In the genomic region with DNA sequence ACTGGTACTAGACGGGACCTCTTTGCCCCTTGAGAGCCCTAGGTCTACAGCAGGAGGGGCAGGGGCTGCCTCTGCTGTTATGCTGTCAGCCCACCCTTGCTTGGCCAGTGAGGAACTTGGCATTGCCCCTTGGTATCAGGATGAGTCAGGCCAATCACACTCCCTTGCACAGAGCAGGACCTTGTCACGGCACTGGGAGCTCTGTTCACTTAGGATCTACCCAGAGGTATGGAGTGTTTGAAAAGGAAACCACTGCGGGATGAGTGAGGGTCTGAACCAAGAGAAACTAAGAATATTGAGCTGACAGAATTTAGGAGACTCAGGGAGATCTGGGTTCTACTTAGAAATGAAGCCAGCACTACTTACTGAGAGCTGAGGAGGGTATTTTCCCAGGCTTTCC, we compare ENCODE assay signal across 17 cellular contexts. TPM values are rescaled to one million over a fixed set of nuclear protein-coding genes. Genes with fewer than 3 reads are reported as not detected.
DNase-seq lines count a peak whose midpoint lies in the region; ATAC-seq and TF ChIP-seq lines count a peak whose summit lies in the region.
"Had no signal": no experiment of that assay in that cellular context is flagged by ENCODE, and none has a peak within 500 bp of the region (broad histone marks: within the 10 kb centered on the region; RNA-seq: fewer than 3 reads in every experiment).

No MANE protein-coding gene starts in this region.

- CTCF ChIA-PET in activated CD4-positive, alpha-beta memory T cell treated with anti-CD3 and anti-CD28 coated beads for 36 hours (lab: Charles Lee), result interaction anchor here (1.4 kb wide), 1 partner anchor 23 kb away, joined by 4 read pairs; no protein-coding TSS in a partner anchor

- intact Hi-C loops in adrenal gland (cut with DNase I) (no loop called here), dorsolateral prefrontal cortex (cut with DNase I) (loop anchor here in 1 of 2 donors (10.0 kb wide), 1 partner anchor 76 kb away; a partner anchor contains a TSS), testis (cut with DNase I; ENCODE audit: low total_unique reads) (no loop called here)
- intact Hi-C loops in activated CD4-positive, alpha-beta memory T cell treated with anti-CD3 and anti-CD28 coated beads for 36 hours (cut with micrococcal nuclease), result no loop called here

- H3K27ac ChIP-seq in adrenal gland (peak overlapping the region in 3 of 5 donors; percentile 13 to 82 (median 34)), dorsolateral prefrontal cortex (peak overlapping the region in 49 of 59 donors; percentile 23 to 99 (median 96)), testis (peak overlapping the region; percentile 90 to 94), foreskin keratinocyte (no peak overlapping the region)
- H3K27ac ChIP-seq: epithelial cell of prostate had no signal

- peaks cover 5% of the 10 kb centered on the region for H3K36me3 Mint-ChIP-seq in mesothelial cell of epicardium
- peaks cover 2% of the 10 kb centered on the region for H3K36me3 Mint-ChIP-seq in activated CD4-positive, alpha-beta memory T cell treated with anti-CD3 and anti-CD28 coated beads for 36 hours

- H3K27me3 Mint-ChIP-seq in mesothelial cell of epicardium (ENCODE audit: low read depth), result no peaks in the 10 kb centered on the region
- H3K27me3 Mint-ChIP-seq in activated CD4-positive, alpha-beta memory T cell treated with anti-CD3 and anti-CD28 coated beads for 36 hours, result peaks cover 3% of the 10 kb centered on the region

- no peak overlapping the region for H3K4me3 Mint-ChIP-seq in mesothelial cell of epicardium
- no peak overlapping the region for H3K4me3 Mint-ChIP-seq in activated CD4-positive, alpha-beta memory T cell treated with anti-CD3 and anti-CD28 coated beads for 36 hours
- H3K4me3 Mint-ChIP-seq: stimulated activated naive CD8-positive, alpha-beta T cell treated with anti-CD3 and anti-CD28 coated beads, Interleukin-15, Interleukin-2, amounts not matched to agents 100 ng/mL and 50 ng/mL, for 24 hours had no signal

- H3K4me1 Mint-ChIP-seq in mesothelial cell of epicardium, result peaks cover 23% of the 10 kb centered on the region
- peaks cover 12% of the 10 kb centered on the region for H3K4me1 Mint-ChIP-seq in activated CD4-positive, alpha-beta memory T cell treated with anti-CD3 and anti-CD28 coated beads for 36 hours (ENCODE audit: low read depth)

- H3K4me1 ChIP-seq in adrenal gland (replicated peaks in 1 of 2) (peaks cover 59 to 71% of the 10 kb centered on the region in 2 donors), testis (peaks cover 71% of the 10 kb centered on the region), foreskin keratinocyte (no peaks in the 10 kb centered on the region)

- ATAC-seq in foreskin keratinocyte (no peak), GM19035 (IDR thresholded peaks at IDR 0.05; ENCODE audit: unreplicated experiment) (no peak)

- peak overlapping the region; percentile 13 for H3K27ac Mint-ChIP-seq in mesothelial cell of epicardium
- no peak overlapping the region for H3K27ac Mint-ChIP-seq in activated CD4-positive, alpha-beta memory T cell treated with anti-CD3 and anti-CD28 coated beads for 36 hours
- H3K27ac Mint-ChIP-seq: stimulated activated naive CD8-positive, alpha-beta T cell treated with anti-CD3 and anti-CD28 coated beads, Interleukin-15, Interleukin-2, amounts not matched to agents 100 ng/mL and 50 ng/mL, for 24 hours had no signal

- WGBS in adrenal gland, 4 donors, result 63 to 76% (median 69%) methylated on average over 3 of the region's 3 CpGs
- WGBS in testis, 2 donors, result 78 to 83% methylated on average over 2 to 3 of the region's 3 CpGs

- TF ChIP-seq CTCF in adrenal gland (IDR thresholded peaks at IDR 0.05), result no peak
- TF ChIP-seq CTCF in dorsolateral prefrontal cortex (IDR thresholded peaks at IDR 0.05 in 54 of 56, conservative IDR thresholded peaks at IDR 0.05 in 2 of 56; ENCODE audit: low read depth in 1 of 56, partially characterized antibody in 56 of 56), result no peak
- no peak for TF ChIP-seq CTCF in mesothelial cell of epicardium (IDR thresholded peaks at IDR 0.05; ENCODE audit: unreplicated experiment)
- TF ChIP-seq CTCF in testis (IDR thresholded peaks at IDR 0.05), result no peak
- no peak for TF ChIP-seq CTCF in foreskin keratinocyte (conservative IDR thresholded peaks at IDR 0.05)

- H3K36me3 ChIP-seq in adrenal gland (replicated peaks in 1 of 2), result no peaks in the 10 kb centered on the region
- no peaks in the 10 kb centered on the region for H3K36me3 ChIP-seq in testis (ENCODE audit: low read depth, missing control alignments)

- no peaks in the 10 kb centered on the region for H3K9me3 ChIP-seq in adrenal gland (replicated peaks in 1 of 3)
- H3K9me3 ChIP-seq in testis, result no peaks in the 10 kb centered on the region
- H3K9me3 ChIP-seq: Caco-2, MG63, SK-N-SH had no signal

- TF ChIP-seq POLR2A in adrenal gland (IDR thresholded peaks at IDR 0.05) (no peak), testis (IDR thresholded peaks at IDR 0.05) (no peak)

- no peaks in the 10 kb centered on the region for H3K27me3 ChIP-seq in adrenal gland
- H3K27me3 ChIP-seq in dorsolateral prefrontal cortex, result no peaks in the 10 kb centered on the region
- H3K27me3 ChIP-seq in testis, result no peaks in the 10 kb centered on the region
- H3K27me3 ChIP-seq in foreskin keratinocyte, result no peaks in the 10 kb centered on the region
- H3K27me3 ChIP-seq: MG63 had no signal

- no peaks in the 10 kb centered on the region for H3K9me3 Mint-ChIP-seq in mesothelial cell of epicardium
- H3K9me3 Mint-ChIP-seq in activated CD4-positive, alpha-beta memory T cell treated with anti-CD3 and anti-CD28 coated beads for 36 hours, result no peaks in the 10 kb centered on the region
- H3K9me3 Mint-ChIP-seq: stimulated activated naive CD8-positive, alpha-beta T cell treated with anti-CD3 and anti-CD28 coated beads, Interleukin-15, Interleukin-2, amounts not matched to agents 100 ng/mL and 50 ng/mL, for 24 hours had no signal

- DNase-seq in adrenal gland (peak in 1 of 7 donors; percentile 53), dorsolateral prefrontal cortex (peak in 1 of 10 donors; percentile 7), mesothelial cell of epicardium (ENCODE audit: low spot score in 2 of 2, unreplicated experiment in 2 of 2) (no peak), testis (no peak), foreskin keratinocyte (no peak), NCI-H2227 treated with DMSO at 0.1 percent for 48 hours (lab: John Stamatoyannopoulos, UW) (no peak)
- DNase-seq in activated CD4-positive, alpha-beta memory T cell treated with anti-CD3 and anti-CD28 coated beads for 36 hours, result no peak
- DNase-seq: activated CD4-positive, alpha-beta T cell treated with anti-CD3 and anti-CD28 coated beads for 1 hour; activated effector memory CD4-positive, alpha-beta T cell treated with anti-CD3 and anti-CD28 coated beads, Interleukin-2, amount 50 U/mL, for 16 hours; amniotic stem cell; Caco-2; SK-N-SH had no signal

- no peak overlapping the region for H3K4me3 ChIP-seq in adrenal gland
- H3K4me3 ChIP-seq in dorsolateral prefrontal cortex, result peak overlapping the region in 56 of 59 donors; percentile 13 to 83 (median 64)
- no peak overlapping the region for H3K4me3 ChIP-seq in testis
- H3K4me3 ChIP-seq: MG63 had no signal

- POLR2A ChIA-PET in activated CD4-positive, alpha-beta memory T cell treated with anti-CD3 and anti-CD28 coated beads for 36 hours (lab: Charles Lee), result no interaction called here

RNA-seq across cellular contexts. Expression of a gene that starts 1.8 kb away (rescaled TPM):
- 10 to 100 TPM; 23.8 to 87.9 (median 49.3) TPM for total RNA-seq in adrenal gland
- 100 to 1,000 TPM in 2 of 3 donors, 10 to 100 TPM in 1; 56.7 to 233 (median 125) TPM for polyA plus RNA-seq in adrenal gland
- total RNA-seq in dorsolateral prefrontal cortex, result 100 to 1,000 TPM in 40 of 120 experiments, 10 to 100 TPM in 80; 26.6 to 202 (median 90.7) TPM
- total RNA-seq in mesothelial cell of epicardium, result 4.5 to 6.7 TPM (median 4.6 TPM) in 3 replicates
- total RNA-seq in testis, result 10 to 100 TPM; 28.3 to 34.3 TPM
- polyA plus RNA-seq in testis (ENCODE audit: insufficient read depth, low read depth, low replicate concordance), result 67.5 TPM
- total RNA-seq in foreskin keratinocyte, result 3.4 and 4.5 TPM in 2 replicates
- 5.7 and 5.9 TPM in 2 replicates for polyA plus RNA-seq in foreskin keratinocyte
- total RNA-seq in activated CD4-positive, alpha-beta memory T cell treated with anti-CD3 and anti-CD28 coated beads for 36 hours, result not detected
- total RNA-seq: glomerular endothelial cell had no signal

RNA-seq across cellular contexts. Expression of a gene that starts 41.9 kb away (rescaled TPM):
- 10 to 100 TPM; 12.5 to 35.8 (median 20.6) TPM for total RNA-seq in adrenal gland
- 10 to 100 TPM in 2 of 3 donors, 1 to 10 TPM in 1; 8.3 to 34.0 (median 19.7) TPM for polyA plus RNA-seq in adrenal gland
- total RNA-seq in dorsolateral prefrontal cortex, result 1 to 10 TPM in 37 of 120 experiments, under 1 TPM in 79, not detected in 4; 0.19 to 2.7 (median 0.81) TPM
- total RNA-seq in mesothelial cell of epicardium, result 45.4 to 49.1 TPM (median 47.1 TPM) in 3 replicates
- total RNA-seq in testis, result 10 to 100 TPM; 10.8 to 21.7 TPM
- 9.5 TPM for polyA plus RNA-seq in testis (ENCODE audit: insufficient read depth, low read depth, low replicate concordance)
- 153 and 158 TPM in 2 replicates for total RNA-seq in foreskin keratinocyte
- polyA plus RNA-seq in foreskin keratinocyte, result 328 and 341 TPM in 2 replicates
- under 1 TPM; 0.29 to 0.34 TPM for total RNA-seq in activated CD4-positive, alpha-beta memory T cell treated with anti-CD3 and anti-CD28 coated beads for 36 hours

Comparison
In these comparisons a context has a peak if more than half of its experiments do, and no peak if none do; other contexts are left out.
1. H3K4me3 ChIP-seq: peak in dorsolateral prefrontal cortex (56 of 59); none in adrenal gland (0 of 4) and testis (0 of 2).